In the genomic region with DNA sequence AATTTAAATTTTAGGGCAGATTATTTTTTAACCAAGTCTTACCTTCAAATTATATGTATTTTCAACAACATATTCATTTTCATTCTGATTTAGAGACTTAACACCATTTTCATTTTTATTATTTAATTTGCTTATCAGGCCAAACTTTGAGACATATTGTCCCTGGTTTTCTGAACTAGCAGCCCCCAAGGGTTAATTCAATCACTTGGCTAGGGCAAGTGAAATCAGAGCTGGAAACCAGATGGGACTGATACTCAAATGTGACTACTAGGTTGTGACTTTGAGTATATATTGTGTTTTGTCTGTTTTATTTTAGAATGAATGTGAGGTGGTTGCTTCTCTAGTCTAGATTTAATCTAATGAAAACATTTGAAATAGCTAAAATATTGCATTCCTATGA, we compare ENCODE assay signal across 18 cellular contexts.
"Had no signal": no experiment of that assay in that cellular context is flagged by ENCODE, and none has a peak within 500 bp of the region (broad histone marks: within the 10 kb centered on the region; RNA-seq: fewer than 3 reads in every experiment).

No MANE protein-coding gene starts in this region.

- H3K9me3 ChIP-seq: esophagus muscularis mucosa, heart left ventricle, pancreas, thyroid gland, upper lobe of left lung, uterus had no signal

- H3K4me1 ChIP-seq: esophagus muscularis mucosa, foreskin keratinocyte, heart left ventricle, pancreas, thyroid gland, upper lobe of left lung had no signal

- ATAC-seq: foreskin keratinocyte, pancreas, right cardiac atrium had no signal

- H3K4me2 ChIP-seq: smooth muscle cell had no signal

- H3K4me3 ChIP-seq: esophagus muscularis mucosa, heart left ventricle, pancreas, smooth muscle cell, thyroid gland, upper lobe of left lung, uterus had no signal

- H3K27me3 ChIP-seq: esophagus muscularis mucosa, heart left ventricle, pancreas, thyroid gland, upper lobe of left lung, uterus had no signal

- H3K27ac ChIP-seq: epithelial cell of prostate, esophagus muscularis mucosa, foreskin keratinocyte, pancreas, thyroid gland, upper lobe of left lung, uterus had no signal

- FAIRE-seq: islet of Langerhans, pancreas had no signal

- DNase-seq: effector memory CD4-positive, alpha-beta T cell; foreskin keratinocyte; hippocampal formation; kidney glomerular epithelial cell; naive B cell; occipital lobe; pancreas; right cardiac atrium; stimulated activated CD4-positive, alpha-beta T cell treated with anti-CD3 and anti-CD28 coated beads, Interleukin-2, amount 100 ng/mL, for 48 hours; stimulated activated naive CD4-positive, alpha-beta T cell treated with Interleukin-2 at 50 U/mL for 16 hours; thyroid gland; upper lobe of left lung; uterus had no signal

- H3K36me3 ChIP-seq: esophagus muscularis mucosa, heart left ventricle, pancreas, thyroid gland, upper lobe of left lung, uterus had no signal
